ENCODE assay signal across 16 cellular contexts in genomic region chr19:40322271-40322610, GRCh38. TPM values are rescaled to one million over a fixed set of nuclear protein-coding genes. Genes with fewer than 3 reads are reported as not detected.
DNase-seq lines count a peak whose midpoint lies in the region; ATAC-seq and TF ChIP-seq lines count a peak whose summit lies in the region.
"Had no signal": no experiment of that assay in that cellular context is flagged by ENCODE, and none has a peak within 500 bp of the region (broad histone marks: within the 10 kb centered on the region; RNA-seq: fewer than 3 reads in every experiment).

No MANE protein-coding gene starts in this region.

- peaks cover 14 to 19% of the 10 kb centered on the region in 2 experiments for H3K4me1 ChIP-seq in trophoblast cell (ENCODE audit: control insufficient read depth in 1 of 2, insufficient read depth in 2 of 2, low read length in 2 of 2)

- H4K12ac ChIP-seq in trophoblast cell (ENCODE audit: low read depth, low read length) = no peak overlapping the region

- no peak overlapping the region for H2AK5ac ChIP-seq in trophoblast cell (ENCODE audit: low read length)

- DNase-seq in T-helper 1 cell (no peak), fibroblast of mammary gland (ENCODE audit: low read depth) (peak; percentile 11), trophoblast cell (no peak), NCI-H748 treated with DMSO at 0.1 percent for 48 hours (lab: John Stamatoyannopoulos, UW) (no peak)
- no peak for DNase-seq in activated CD8-positive, alpha-beta memory T cell treated with anti-CD3 and anti-CD28 coated beads, Interleukin-2, amount 50 U/mL, for 4 hours
- DNase-seq: C1 segment of cervical spinal cord, KG1, NCI-H1105, NCI-H1930, NCI-H2171 treated with DMSO at 0.1 percent for 48 hours, SHP77 treated with DMSO at 0.1 percent for 48 hours had no signal

- H4K91ac ChIP-seq in trophoblast cell (ENCODE audit: low read depth, low read length) = no peak overlapping the region

- no peaks in the 10 kb centered on the region for H3K79me2 ChIP-seq in trophoblast cell (ENCODE audit: control insufficient read depth, insufficient read depth, low read length, poor library complexity)

- TF ChIP-seq CTCF in fibroblast of mammary gland (conservative IDR thresholded peaks at IDR 0.05; ENCODE audit: control insufficient read depth, insufficient read depth, low read depth, low read length) = no peak

- H2BK120ac ChIP-seq in trophoblast cell (ENCODE audit: insufficient read depth, low read length, poor library complexity) = no peak overlapping the region

- H3K4me1 Mint-ChIP-seq in T-helper 1 cell treated with Interleukin-12 subunit alpha and Interleukin-12 subunit beta and Interleukin-4 antibody, amounts not matched to agents 30 μg/mL and 1 μg/mL, for 36 hours (ENCODE audit: low read depth) = peaks cover 3% of the 10 kb centered on the region
- H3K4me1 Mint-ChIP-seq in activated T-helper 17 cell treated with anti-CD3 and anti-CD28 coated beads, Interleukin-2, amount 50 U/mL, for 72 hours = no peaks in the 10 kb centered on the region

- H2BK12ac ChIP-seq in trophoblast cell (ENCODE audit: low read length) = no peak overlapping the region

- no peak overlapping the region for H3K4ac ChIP-seq in trophoblast cell (ENCODE audit: low read depth, low read length)

- H3K9me3 ChIP-seq in trophoblast cell (ENCODE audit: insufficient read depth, low read depth, low read length) = no peaks in the 10 kb centered on the region

- H3K36me3 Mint-ChIP-seq in T-helper 1 cell treated with Interleukin-12 subunit alpha and Interleukin-12 subunit beta and Interleukin-4 antibody, amounts not matched to agents 30 μg/mL and 1 μg/mL, for 36 hours (ENCODE audit: low read depth) = peaks cover 26% of the 10 kb centered on the region
- H3K36me3 Mint-ChIP-seq in activated T-helper 17 cell treated with anti-CD3 and anti-CD28 coated beads, Interleukin-2, amount 50 U/mL, for 72 hours (ENCODE audit: low read depth) = peaks cover 87% of the 10 kb centered on the region

- no peak overlapping the region for H3K27ac ChIP-seq in trophoblast cell (ENCODE audit: low read depth, low read length)
- H3K27ac ChIP-seq: 22Rv1 had no signal

- H3K79me1 ChIP-seq in trophoblast cell (ENCODE audit: low read length) = peaks cover 5% of the 10 kb centered on the region

- peaks cover 68 to 72% of the 10 kb centered on the region in 2 experiments for H3K36me3 ChIP-seq in trophoblast cell (ENCODE audit: control insufficient read depth in 1 of 2, insufficient read depth in 2 of 2, low read length in 2 of 2)

- no peak overlapping the region for H2AFZ ChIP-seq in trophoblast cell (ENCODE audit: insufficient read depth, low read length, poor library complexity)
- H2AFZ ChIP-seq: GM23338 had no signal

- peak overlapping the region; percentile 49 for H3K27ac Mint-ChIP-seq in T-helper 1 cell treated with Interleukin-12 subunit alpha and Interleukin-12 subunit beta and Interleukin-4 antibody, amounts not matched to agents 30 μg/mL and 1 μg/mL, for 36 hours
- H3K27ac Mint-ChIP-seq in activated T-helper 17 cell treated with anti-CD3 and anti-CD28 coated beads, Interleukin-2, amount 50 U/mL, for 72 hours = peak overlapping the region; percentile 10
- H3K27ac Mint-ChIP-seq: GM23338 had no signal

- no peak overlapping the region for H2BK5ac ChIP-seq in trophoblast cell (ENCODE audit: low read depth, low read length, poor library complexity)

- WGBS in trophoblast cell (ENCODE audit: extremely low coverage, insufficient coverage, insufficient read length) = no CpG with 5 or more reads among the region's 7 CpGs

- no peaks in the 10 kb centered on the region for H3K9me3 Mint-ChIP-seq in T-helper 1 cell treated with Interleukin-12 subunit alpha and Interleukin-12 subunit beta and Interleukin-4 antibody, amounts not matched to agents 30 μg/mL and 1 μg/mL, for 36 hours
- H3K9me3 Mint-ChIP-seq in activated T-helper 17 cell treated with anti-CD3 and anti-CD28 coated beads, Interleukin-2, amount 50 U/mL, for 72 hours = no peaks in the 10 kb centered on the region

- no peak overlapping the region for H3K9ac ChIP-seq in trophoblast cell (ENCODE audit: low read length)

- peak overlapping the region; percentile 29 for H3K18ac ChIP-seq in trophoblast cell (ENCODE audit: low read length)

- no peaks in the 10 kb centered on the region for H3K27me3 Mint-ChIP-seq in T-helper 1 cell treated with Interleukin-12 subunit alpha and Interleukin-12 subunit beta and Interleukin-4 antibody, amounts not matched to agents 30 μg/mL and 1 μg/mL, for 36 hours (ENCODE audit: low read depth)
- no peaks in the 10 kb centered on the region for H3K27me3 Mint-ChIP-seq in activated T-helper 17 cell treated with anti-CD3 and anti-CD28 coated beads, Interleukin-2, amount 50 U/mL, for 72 hours

- no peak overlapping the region for H3K4me3 Mint-ChIP-seq in T-helper 1 cell treated with Interleukin-12 subunit alpha and Interleukin-12 subunit beta and Interleukin-4 antibody, amounts not matched to agents 30 μg/mL and 1 μg/mL, for 36 hours
- H3K4me3 Mint-ChIP-seq in activated T-helper 17 cell treated with anti-CD3 and anti-CD28 coated beads, Interleukin-2, amount 50 U/mL, for 72 hours = no peak overlapping the region
- H3K4me3 Mint-ChIP-seq: GM23338 had no signal

- H3K27me3 ChIP-seq in trophoblast cell (ENCODE audit: insufficient read depth, low read length) = no peaks in the 10 kb centered on the region

- H3K4me2 ChIP-seq in trophoblast cell (ENCODE audit: low read length) = no peak overlapping the region
- H3K4me2 ChIP-seq: GM23338 had no signal

- no peak overlapping the region for H3K23ac ChIP-seq in trophoblast cell (ENCODE audit: low read length)

- H3K4me3 ChIP-seq in fibroblast of mammary gland (ENCODE audit: control insufficient read depth, low read depth, low read length) (no peak overlapping the region), trophoblast cell (ENCODE audit: low read depth, low read length) (no peak overlapping the region)
- H3K4me3 ChIP-seq: GM23338 had no signal

- no peak for ATAC-seq in activated T-helper 17 cell treated with anti-CD3 and anti-CD28 coated beads, Interleukin-2, amount 50 U/mL, for 72 hours (replicated peaks)
- ATAC-seq in HG03565 (IDR thresholded peaks at IDR 0.05; ENCODE audit: unreplicated experiment) = no peak
- ATAC-seq: GM23338 had no signal

- no peak overlapping the region for H3K14ac ChIP-seq in trophoblast cell (ENCODE audit: low read length)

- no peak overlapping the region for H4K8ac ChIP-seq in trophoblast cell (ENCODE audit: low read depth, low read length)

RNA-seq across cellular contexts. Expression of gene C19orf47, which starts 26.0 kb away (rescaled TPM):
- total RNA-seq in activated T-helper 17 cell treated with anti-CD3 and anti-CD28 coated beads, Interleukin-2, amount 50 U/mL, for 72 hours = 10 to 100 TPM; 11.4 to 21.4 TPM
- polyA plus RNA-seq in trophoblast cell (2013) = 28.2 and 29.6 TPM in 2 replicates

RNA-seq across cellular contexts. Expression of gene PLD3, which starts 26.3 kb away (rescaled TPM):
- 10 to 100 TPM; 59.7 to 78.3 TPM for total RNA-seq in activated T-helper 17 cell treated with anti-CD3 and anti-CD28 coated beads, Interleukin-2, amount 50 U/mL, for 72 hours
- polyA plus RNA-seq in trophoblast cell (2013) = 773 and 872 TPM in 2 replicates

RNA-seq across cellular contexts. Expression of gene AKT2, which starts 37.1 kb away (rescaled TPM):
- 100 to 1,000 TPM; 123 to 163 TPM for total RNA-seq in activated T-helper 17 cell treated with anti-CD3 and anti-CD28 coated beads, Interleukin-2, amount 50 U/mL, for 72 hours
- 118 and 120 TPM in 2 replicates for polyA plus RNA-seq in trophoblast cell (2013)
